In the genomic region with DNA sequence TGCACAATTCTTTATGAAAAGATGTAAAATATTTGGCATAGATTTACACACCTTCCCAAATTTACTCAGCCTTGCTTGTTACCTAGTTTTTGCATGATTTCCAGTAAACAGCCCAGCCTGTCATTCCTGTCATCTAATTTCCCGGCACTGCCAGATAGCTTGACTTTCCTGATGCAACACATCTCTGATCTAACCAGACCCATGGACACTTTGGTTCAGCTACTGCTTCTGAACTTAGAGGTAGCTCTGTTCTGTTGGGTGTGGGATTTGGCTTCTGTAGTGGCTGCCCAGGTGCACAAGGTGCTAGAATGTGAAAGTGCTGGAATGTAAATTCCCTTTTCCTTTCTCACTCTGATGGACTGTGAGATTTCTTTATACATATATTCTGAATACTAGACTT, we compare ENCODE assay signal across 30 cellular contexts.
"Had no signal": no experiment of that assay in that cellular context is flagged by ENCODE, and none has a peak within 500 bp of the region (broad histone marks: within the 10 kb centered on the region; RNA-seq: fewer than 3 reads in every experiment).

No MANE protein-coding gene starts in this region.

- H3K27me3 ChIP-seq: adrenal gland, ascending aorta, body of pancreas, brain microvascular endothelial cell, breast epithelium, cardiac muscle cell had no signal

- H3K27ac ChIP-seq: adrenal gland, ascending aorta, body of pancreas, brain microvascular endothelial cell, breast epithelium, cardiac muscle cell had no signal

- DNase-seq: activated effector memory CD4-positive, alpha-beta T cell treated with anti-CD3 and anti-CD28 coated beads, Interleukin-2, amount 50 U/mL, for 16 hours; activated effector memory CD4-positive, alpha-beta T cell treated with Interleukin-2 at 50 U/mL for 16 hours; activated gamma-delta T cell; activated gamma-delta T cell treated with Interleukin-2 at 50 U/mL for 16 hours; activated naive CD4-positive, alpha-beta T cell; activated naive CD4-positive, alpha-beta T cell treated with anti-CD3 and anti-CD28 coated beads for 36 hours; activated naive CD4-positive, alpha-beta T cell treated with anti-CD3 and anti-CD28 coated beads, Interleukin-2, amount 10 ng/mL, durations not matched to agents 7 days and 5 days; activated naive CD4-positive, alpha-beta T cell treated with anti-CD3 and anti-CD28 coated beads, Interleukin-2, amount 50 U/mL, for 16 hours; activated naive CD4-positive, alpha-beta T cell treated with Interleukin-2 at 50 U/mL for 16 hours; activated naive CD8-positive, alpha-beta T cell treated with anti-CD3 and anti-CD28 coated beads for 36 hours; activated naive CD8-positive, alpha-beta T cell treated with anti-CD3 and anti-CD28 coated beads, Interleukin-2, amount 10 ng/mL, durations not matched to agents 7 days and 5 days; activated naive CD8-positive, alpha-beta T cell treated with anti-CD3 and anti-CD28 coated beads, Interleukin-2, amount 50 U/mL, for 24 hours; activated T-cell treated with anti-CD3 and anti-CD28 coated beads, Interleukin-2, amount 50 U/mL, for 1 hour; activated T-cell treated with anti-CD3 and anti-CD28 coated beads, Interleukin-2, amount 50 U/mL, for 24 hours; activated T-cell treated with anti-CD3 and anti-CD28 coated beads, Interleukin-2, amount 50 U/mL, for 4 hours; activated T-cell treated with anti-CD3 and anti-CD28 coated beads, Interleukin-2, amount 50 U/mL, for 48 hours; activated T-cell treated with anti-CD3 and anti-CD28 coated beads, Interleukin-2, amount 50 U/mL, for 72 hours; adrenal gland; amniotic stem cell; amygdala; anterior cingulate cortex; aorta; body of pancreas; brain microvascular endothelial cell; caudate nucleus; central memory CD4-positive, alpha-beta T cell; cerebellar nuclear complex had no signal

- H3K4me1 ChIP-seq: adrenal gland, ascending aorta, body of pancreas, breast epithelium had no signal

- H3K36me3 ChIP-seq: adrenal gland, ascending aorta, brain microvascular endothelial cell, breast epithelium, cardiac muscle cell had no signal

- H3K4me3 ChIP-seq: adrenal gland, ascending aorta, body of pancreas, breast epithelium, cardiac muscle cell had no signal

- H3K9me3 ChIP-seq: adrenal gland, ascending aorta, body of pancreas, breast epithelium had no signal
